In the genomic region with DNA sequence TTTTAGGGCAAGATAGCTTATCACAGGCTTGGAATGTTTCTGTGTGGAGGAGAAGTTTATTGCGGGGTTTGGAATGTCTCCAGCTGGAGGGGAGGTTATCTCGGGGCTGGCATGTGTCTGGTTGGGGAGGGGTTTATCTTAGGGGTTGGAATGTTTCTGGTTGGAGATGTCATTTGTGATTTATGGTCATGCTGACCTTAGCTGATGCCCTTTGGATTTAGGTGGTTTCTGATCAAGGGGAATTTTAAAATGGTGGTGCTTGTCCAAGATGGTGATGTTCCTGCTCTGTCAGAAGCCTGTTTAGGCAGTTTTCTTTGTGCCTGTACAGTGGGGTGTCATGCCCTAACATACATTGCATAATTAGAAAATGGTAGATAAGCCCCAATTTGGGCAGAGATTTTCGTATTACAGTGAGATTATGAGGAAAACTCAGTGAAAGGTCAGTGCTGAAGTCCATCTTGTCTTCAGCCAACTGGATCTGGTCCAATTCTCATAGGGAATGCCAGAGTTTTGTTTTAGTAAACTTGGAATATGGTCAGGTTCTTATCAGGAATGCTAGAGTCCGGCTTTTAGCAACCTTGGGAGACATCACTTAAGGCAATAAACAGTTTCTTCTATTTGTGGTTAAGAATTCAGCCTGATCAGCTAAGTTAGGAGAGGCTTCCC, we compare ENCODE assay signal across 26 cellular contexts. TPM values are rescaled to one million over a fixed set of nuclear protein-coding genes. Genes with fewer than 3 reads are reported as not detected.
DNase-seq lines count a peak whose midpoint lies in the region; ATAC-seq, FAIRE-seq and TF ChIP-seq lines count a peak whose summit lies in the region.
"Had no signal": no experiment of that assay in that cellular context is flagged by ENCODE, and none has a peak within 500 bp of the region (broad histone marks: within the 10 kb centered on the region; RNA-seq: fewer than 3 reads in every experiment).

No MANE protein-coding gene starts in this region.

- DNase-seq in ELF-1 (ENCODE audit: low read depth, low spot score) (peak; percentile 62), astrocyte (ENCODE audit: low read depth) (peak; percentile 79), iris pigment epithelial cell (ENCODE audit: low read depth) (peak; percentile 49), pancreas (peak in 2 of 6 donors; percentile 45 to 49), SIG-M5 (lab: John Stamatoyannopoulos, UW) (no peak), HTR-8/SVneo (ENCODE audit: insufficient read length, low spot score) (no peak)
- DNase-seq in activated CD8-positive, alpha-beta memory T cell treated with anti-CD3 and anti-CD28 coated beads for 24 hours = no peak
- DNase-seq: activated CD4-positive, alpha-beta T cell treated with anti-CD3 and anti-CD28 coated beads for 4 hours; activated CD8-positive, alpha-beta memory T cell treated with anti-CD3 and anti-CD28 coated beads, Interleukin-2, amount 50 U/mL, for 4 hours; activated effector memory CD4-positive, alpha-beta T cell treated with anti-CD3 and anti-CD28 coated beads, Interleukin-2, amount 50 U/mL, for 16 hours; COR-L47; head of caudate nucleus; NCI-H1092 treated with DMSO at 0.1 percent for 48 hours; NCI-H2081 treated with DMSO at 0.1 percent for 48 hours; NCI-H526; stimulated activated CD4-positive, alpha-beta T cell treated with anti-CD3 and anti-CD28 coated beads, Interleukin-4, amount 100 ng/mL, for 1 hour had no signal

- 5 to 6% methylated on average over 4 of the region's 4 CpGs for WGBS in pancreas, 2 donors

- intact Hi-C loops in pancreas (cut with DNase I) = no loop called here

- peak; percentile 81 to 89 (median 85) for ATAC-seq in pancreas
- no peak for ATAC-seq in HG02571 (IDR thresholded peaks at IDR 0.05; ENCODE audit: unreplicated experiment)
- ATAC-seq: GM12878 had no signal

- FAIRE-seq in astrocyte (lab: Jason Lieb, UNC) (no peak), pancreas (lab: Jason Lieb, UNC) (no peak), HTR-8/SVneo (lab: Jason Lieb, UNC) (no peak)
- FAIRE-seq: GM12878 had no signal

- H3K4me1 ChIP-seq in astrocyte (ENCODE audit: insufficient read depth, low read length) (no peaks in the 10 kb centered on the region), pancreas (peaks cover 0 to 13% (median 3%) of the 10 kb centered on the region in 3 donors)

- peak overlapping the region; percentile 41 for H3K27ac Mint-ChIP-seq in astrocyte (ENCODE audit: unreplicated experiment)

- no peak overlapping the region for H2AFZ ChIP-seq in astrocyte (ENCODE audit: low read depth, low read length)

- H3K4me3 Mint-ChIP-seq in astrocyte (ENCODE audit: unreplicated experiment) = no peak overlapping the region

- no peak overlapping the region for H3K4me2 ChIP-seq in astrocyte (ENCODE audit: low read length)
- H3K4me2 ChIP-seq: KMS-11 had no signal

- peaks cover 4% of the 10 kb centered on the region for H3K27me3 Mint-ChIP-seq in astrocyte (ENCODE audit: low read depth, unreplicated experiment)

- H3K4me1 Mint-ChIP-seq in astrocyte (ENCODE audit: low read depth, unreplicated experiment) = peaks cover 18% of the 10 kb centered on the region

- H3K36me3 ChIP-seq in astrocyte (ENCODE audit: insufficient read depth, low read length) = no peaks in the 10 kb centered on the region
- no peaks in the 10 kb centered on the region for H3K36me3 ChIP-seq in pancreas

- H3K4me3 ChIP-seq in astrocyte (ENCODE audit: insufficient read depth, low read depth, low read length) (no peak overlapping the region), pancreas (no peak overlapping the region)
- H3K4me3 ChIP-seq: coronary artery, GM12878, SK-N-MC had no signal

- H3K79me2 ChIP-seq in astrocyte (ENCODE audit: insufficient read depth, low read length) = no peaks in the 10 kb centered on the region

- TF ChIP-seq CTCF in astrocyte (IDR thresholded peaks at IDR 0.05; ENCODE audit: insufficient read depth, low read depth, low read length) = no peak
- TF ChIP-seq CTCF in pancreas (IDR thresholded peaks at IDR 0.05) = no peak

- no peak overlapping the region for H3K9ac ChIP-seq in astrocyte (ENCODE audit: low read length)
- H3K9ac ChIP-seq: KMS-11 had no signal

- no peaks in the 10 kb centered on the region for H3K36me3 Mint-ChIP-seq in astrocyte (ENCODE audit: low read depth, unreplicated experiment)

- H3K9me3 ChIP-seq in astrocyte (ENCODE audit: insufficient read depth, low read depth, low read length) (peaks cover 2% of the 10 kb centered on the region), pancreas (no peaks in the 10 kb centered on the region)

- H3K9me3 Mint-ChIP-seq in astrocyte (ENCODE audit: unreplicated experiment) = peaks cover 9% of the 10 kb centered on the region

- no peak overlapping the region for H3K27ac ChIP-seq in astrocyte (ENCODE audit: low read depth, low read length)
- H3K27ac ChIP-seq in pancreas = peak overlapping the region in 2 of 4 donors; percentile 19 to 32
- H3K27ac ChIP-seq: coronary artery, KMS-11, SK-N-MC had no signal

- peaks cover 2% of the 10 kb centered on the region for H3K27me3 ChIP-seq in astrocyte (ENCODE audit: insufficient read depth, low read length)
- H3K27me3 ChIP-seq in pancreas = no peaks in the 10 kb centered on the region

- H4K20me1 ChIP-seq in astrocyte (ENCODE audit: insufficient read depth, low read length) = no peaks in the 10 kb centered on the region

RNA-seq across cellular contexts. Expression of gene CDK20, which starts 14.3 kb away (rescaled TPM):
- total RNA-seq in astrocyte (4.5 and 4.7 TPM in 2 replicates), pancreas (1 to 10 TPM; 3.6 to 9.1 (median 4.6) TPM)
- polyA plus RNA-seq in pancreas = 10 to 100 TPM in 1 of 2 donors, 1 to 10 TPM in 1; 9.4 to 16.4 TPM

RNA-seq across cellular contexts. Expression of gene SPATA31C1, which starts 42.3 kb away (rescaled TPM):
- total RNA-seq in astrocyte = not detected in 2 replicates
- not detected for total RNA-seq in pancreas
- polyA plus RNA-seq in pancreas = not detected
- total RNA-seq: G401, GM12878, mononuclear cell, osteoblast, skeletal muscle tissue, subcutaneous adipose tissue had no signal
- polyA plus RNA-seq: GM12878 had no signal

Comparison
In these comparisons a context has a peak if more than half of its experiments do, and no peak if none do; other contexts are left out.
1. DNase-seq: peak in ELF-1 (single experiment), astrocyte (single experiment) and iris pigment epithelial cell (single experiment); none in activated CD8-positive, alpha-beta memory T cell treated with anti-CD3 and anti-CD28 coated beads for 24 hours (single experiment), SIG-M5 (single experiment) and HTR-8/SVneo (single experiment).